ENCODE assay signal across 9 cellular contexts in genomic region chr15:28728061-28728460, GRCh38. TPM values are rescaled to one million over a fixed set of nuclear protein-coding genes. Genes with fewer than 3 reads are reported as not detected.
A peak's percentile ranks its signal among the peaks of the same experiment; 100 is the strongest.
DNase-seq lines count a peak whose midpoint lies in the region; ATAC-seq, FAIRE-seq and TF ChIP-seq lines count a peak whose summit lies in the region.
"Not testable (repeated sequence)": the region's sequence is repeated elsewhere in the genome, so short reads cannot be mapped to it uniquely, and the experiment has no call there.
"Had no signal": no experiment of that assay in that cellular context is flagged by ENCODE, and none has a peak within 500 bp of the region (broad histone marks: within the 10 kb centered on the region; RNA-seq: fewer than 3 reads in every experiment).

No MANE protein-coding gene starts in this region.

- H3K9ac ChIP-seq in HepG2 (ENCODE audit: insufficient read depth, low read depth, low read length) = not testable (repeated sequence)

- not testable (repeated sequence) for H3K27ac ChIP-seq in HepG2 (ENCODE audit: extremely low read length, insufficient read depth, low read length)

- H3K79me2 ChIP-seq in HepG2 (ENCODE audit: insufficient read depth, low read length) = not testable (repeated sequence)

- ATAC-seq in HepG2 = not testable (repeated sequence)

- TF ChIP-seq EP300 in HepG2 (IDR thresholded peaks at IDR 0.05; ENCODE audit: low read depth in 2 of 2, low read length in 2 of 2); HepG2 (CRISPR knock-in tag; IDR thresholded peaks at IDR 0.05; ENCODE audit: borderline replicate concordance): not testable (repeated sequence)

- not testable (repeated sequence) for H3K4me3 Mint-ChIP-seq in chondrocyte (ENCODE audit: unreplicated experiment)

- not testable (repeated sequence) for H3K4me3 ChIP-seq in HepG2 (replicated peaks in 1 of 3; ENCODE audit: insufficient read depth in 1 of 3, low read depth in 2 of 3, low read length in 3 of 3)

- not testable (repeated sequence) for H3K4me1 ChIP-seq in HepG2 (ENCODE audit: insufficient read depth, low read length)

- not testable (repeated sequence) for TF ChIP-seq POLR2A in HepG2 (IDR thresholded peaks at IDR 0.05; ENCODE audit: insufficient read depth in 1 of 2, low read depth in 2 of 2, low read length in 2 of 2)

- H3K27me3 ChIP-seq in HepG2 (ENCODE audit: control insufficient read depth in 1 of 2, insufficient read depth in 2 of 2, low read length in 2 of 2) = not testable (repeated sequence)

- BruUV-seq in HepG2 (replicated peaks; lab: Mats Ljungman, UMichigan) = not testable (repeated sequence)

- H3K9me3 Mint-ChIP-seq in chondrocyte (ENCODE audit: low read depth) = not testable (repeated sequence)

- CTCF ChIA-PET in HepG2 (lab: Yijun Ruan, JAX; ENCODE audit: low intra/inter-chr PET ratio, low total read pairs) = not testable (repeated sequence)

- not testable (repeated sequence) for H3K36me3 ChIP-seq in HepG2 (replicated peaks in 1 of 2; ENCODE audit: control insufficient read depth in 1 of 2, insufficient read depth in 2 of 2, low read length in 2 of 2)

- not testable (repeated sequence) for FAIRE-seq in HepG2 (lab: Jason Lieb, UNC)

- WGBS in HepG2 (ENCODE audit: low lambda C conversion rate) = 11% methylated on average over 2 of the region's 2 CpGs

- not testable (repeated sequence) for H4K20me1 ChIP-seq in HepG2 (ENCODE audit: insufficient read depth, low read length)

- DNase-seq in DMS53 treated with DMSO at 0.1 percent for 48 hours (lab: John Stamatoyannopoulos, UW; ENCODE audit: unreplicated experiment) (peak; percentile 38), HT1080 (ENCODE audit: low read depth) (peak; percentile 16), NCI-H2171 treated with DMSO at 0.1 percent for 48 hours (lab: John Stamatoyannopoulos, UW) (peak; percentile 12), RKO (ENCODE audit: low spot score) (peak; percentile 1)
- DNase-seq in activated CD8-positive, alpha-beta memory T cell treated with anti-CD3 and anti-CD28 coated beads, Interleukin-2, amount 50 U/mL, for 1 hour (ENCODE audit: extremely low read depth) = peak; percentile 3
- DNase-seq in chondrocyte (ENCODE audit: low spot score); HepG2 (ENCODE audit: low spot score): not testable (repeated sequence)
- DNase-seq in stimulated activated naive CD4-positive, alpha-beta T cell (lab: John Stamatoyannopoulos, UW) = peak in 4 of 6 experiments; percentile 7 to 45 (median 32)

- in situ Hi-C loops in HepG2 (cut with HindIII; ENCODE audit: extremely low pct_ligation_motif_present, low pct_unique_long_range_greater_than_20kb) = not testable (repeated sequence)

- H3K36me3 Mint-ChIP-seq in chondrocyte (ENCODE audit: low read depth) = not testable (repeated sequence)

- H3K4me1 Mint-ChIP-seq in chondrocyte (ENCODE audit: low read depth) = not testable (repeated sequence)

- H2AFZ ChIP-seq in HepG2 (ENCODE audit: low read length) = not testable (repeated sequence)

- not testable (repeated sequence) for TF ChIP-seq RAD21 in HepG2 (CRISPR knock-in tag; IDR thresholded peaks at IDR 0.05)

- not testable (repeated sequence) for H3K9me3 ChIP-seq in HepG2 (ENCODE audit: low read length)

- POLR2A ChIA-PET in HepG2 (lab: Yijun Ruan, JAX) = not testable (repeated sequence)

- TF ChIP-seq CTCF in chondrocyte (IDR thresholded peaks at IDR 0.05) (peak; percentile 33), HepG2 (CRISPR knock-in tag; IDR thresholded peaks at IDR 0.05) (peak; percentile 54)

- intact Hi-C loops in HepG2 (cut with micrococcal nuclease; ENCODE audit: unreplicated experiment) = not testable (repeated sequence)

- not testable (repeated sequence) for H3K4me2 ChIP-seq in HepG2 (ENCODE audit: low read depth, low read length)

- not testable (repeated sequence) for H3K27ac Mint-ChIP-seq in chondrocyte (ENCODE audit: unreplicated experiment)

- not testable (repeated sequence) for H3K27me3 Mint-ChIP-seq in chondrocyte (ENCODE audit: low read depth)

TF ChIP-seq in HepG2, 621 proteins besides CTCF, POLR2A, EP300 and RAD21:
- peak; percentile 39 for TF ChIP-seq STAG1 (CRISPR knock-in tag; IDR thresholded peaks at IDR 0.05)

RNA-seq across cellular contexts. Expression of gene GOLGA8M, which starts 15.8 kb away (rescaled TPM):
- not detected in 2 replicates for total RNA-seq in HT1080 (2014; rRNA removed; shearing (Covaris generic))
- not detected in 2 replicates for polyA plus RNA-seq in HT1080 (2015; cell fraction: cytosol; rRNA removed)
- polyA plus RNA-seq in HT1080 (2015; cell fraction: nucleus; rRNA removed) = not detected in 2 replicates
- total RNA-seq in chondrocyte (2.5 to 4.8 TPM (median 3.6 TPM) in 3 replicates), HepG2 (2016; rRNA removed; fragmentation: Illumina TruSeq; extraction: Trizol) (not detected in 2 replicates)
- total RNA-seq in HepG2 (2016; cell fraction: cytosol; rRNA removed; fragmentation: Illumina TruSeq; extraction: Trizol; ENCODE audit: low read depth) = not detected in 2 replicates
- 0.06 TPM in 1 of 2 replicates, not detected in the other for total RNA-seq in HepG2 (2016; cell fraction: insoluble cytoplasmic fraction; rRNA removed; fragmentation: Illumina TruSeq; extraction: Trizol)
- not detected in 2 replicates for total RNA-seq in HepG2 (2016; cell fraction: membrane; rRNA removed; fragmentation: Illumina TruSeq; extraction: Trizol)
- total RNA-seq in HepG2 (2016; cell fraction: nucleus; rRNA removed; fragmentation: Illumina TruSeq; extraction: Trizol) = not detected in 2 replicates
- 0.05 and 0.66 TPM in 2 replicates for polyA plus RNA-seq in HepG2 (2011; rRNA removed)
- polyA plus RNA-seq in HepG2 (2011; cell fraction: cytosol; rRNA removed) = 0.04 TPM in 1 of 2 replicates, not detected in the other
- polyA plus RNA-seq in HepG2 (2011; cell fraction: nucleus; rRNA removed) = 0.90 and 2.4 TPM in 2 replicates
- polyA plus RNA-seq in HepG2 (2012) = 0.17 and 0.23 TPM in 2 replicates
- not detected in 2 replicates for polyA plus RNA-seq in HepG2 (2016; cell fraction: cytosol; fragmentation: Illumina TruSeq; extraction: Trizol; ENCODE audit: low read depth)
- not detected in 2 replicates for polyA plus RNA-seq in HepG2 (2016; cell fraction: insoluble cytoplasmic fraction; fragmentation: Illumina TruSeq; extraction: Trizol; ENCODE audit: low read depth)
- not detected in 2 replicates for polyA plus RNA-seq in HepG2 (2016; cell fraction: membrane; fragmentation: Illumina TruSeq; extraction: Trizol; ENCODE audit: low read depth)
- polyA plus RNA-seq in HepG2 (2016; cell fraction: nucleus; fragmentation: Illumina TruSeq; extraction: Trizol; ENCODE audit: insufficient read depth, low read depth) = 1.3 TPM in 1 of 2 replicates, not detected in the other
- polyA minus RNA-seq in HepG2 (2011; rRNA and poly(A)+ RNA removed; ENCODE audit: low replicate concordance) = 0.20 TPM in 1 of 2 replicates, not detected in the other
- polyA minus RNA-seq in HepG2 (2011; cell fraction: cytosol; rRNA and poly(A)+ RNA removed) = not detected in 2 replicates
- polyA minus RNA-seq in HepG2 (2011; cell fraction: nucleus; rRNA and poly(A)+ RNA removed) = 0.50 and 1.3 TPM in 2 replicates
- total RNA-seq: RPMI7951 had no signal
